1 cellular context compared by ENCODE assay signal in the genomic region with DNA sequence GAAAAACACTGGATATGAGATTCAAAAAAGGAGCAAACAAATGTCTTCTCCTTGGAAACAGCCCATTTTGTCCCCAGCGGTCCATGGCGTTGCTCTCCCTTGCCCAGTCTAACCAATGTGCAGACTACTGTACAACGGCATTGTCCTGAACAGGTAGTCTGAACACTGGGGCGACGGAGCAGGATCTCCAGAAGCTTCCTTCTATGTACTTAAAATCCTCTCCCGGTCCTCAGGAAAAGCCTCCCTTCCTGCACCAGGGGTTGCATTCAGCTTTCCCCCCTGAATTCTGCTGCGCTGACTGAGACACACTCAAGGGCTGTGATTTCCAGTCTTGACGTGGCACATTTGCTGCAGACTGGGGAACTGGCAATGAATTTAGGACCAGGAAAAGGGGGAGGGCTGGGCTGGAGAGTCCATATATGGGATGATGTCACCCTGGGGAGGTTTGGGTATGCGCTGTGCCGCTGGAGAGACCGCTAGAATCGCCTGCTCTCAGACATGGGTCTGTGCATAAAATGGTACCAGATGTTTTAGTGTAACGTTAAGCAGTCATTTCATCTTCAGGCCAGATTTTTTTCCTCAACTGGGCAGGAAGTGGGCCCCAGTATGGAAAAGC.
TF ChIP-seq lines count a peak whose summit lies in the region.

No MANE protein-coding gene starts in this region.

TF ChIP-seq in SK-N-SH, 30 proteins besides CTCF, POLR2A, EP300 and RAD21 (continued from another document):
- 0 out of 2 replicates have a peak, but pooled peaks have one; percentile 25 for TF ChIP-seq SMC3 (IDR thresholded peaks at IDR 0.05; ENCODE audit: low read depth, low read length)
- TF ChIP-seq GATA2 (CRISPR knock-in tag; IDR thresholded peaks at IDR 0.05), result no peak
- no peak for TF ChIP-seq GABPA (IDR thresholded peaks at IDR 0.05; ENCODE audit: low read depth)
- TF ChIP-seq, protein P1, sequence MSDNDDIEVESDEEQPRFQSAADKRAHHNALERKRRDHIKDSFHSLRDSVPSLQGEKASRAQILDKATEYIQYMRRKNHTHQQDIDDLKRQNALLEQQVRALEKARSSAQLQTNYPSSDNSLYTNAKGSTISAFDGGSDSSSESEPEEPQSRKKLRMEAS (IDR thresholded peaks at IDR 0.05; ENCODE audit: low read depth), result peak; percentile 37; the same call in 1 of the 2 replicates
- TF ChIP-seq NFIC (IDR thresholded peaks at IDR 0.05; ENCODE audit: borderline replicate concordance), result peak; percentile 71
- TF ChIP-seq, protein P2, sequence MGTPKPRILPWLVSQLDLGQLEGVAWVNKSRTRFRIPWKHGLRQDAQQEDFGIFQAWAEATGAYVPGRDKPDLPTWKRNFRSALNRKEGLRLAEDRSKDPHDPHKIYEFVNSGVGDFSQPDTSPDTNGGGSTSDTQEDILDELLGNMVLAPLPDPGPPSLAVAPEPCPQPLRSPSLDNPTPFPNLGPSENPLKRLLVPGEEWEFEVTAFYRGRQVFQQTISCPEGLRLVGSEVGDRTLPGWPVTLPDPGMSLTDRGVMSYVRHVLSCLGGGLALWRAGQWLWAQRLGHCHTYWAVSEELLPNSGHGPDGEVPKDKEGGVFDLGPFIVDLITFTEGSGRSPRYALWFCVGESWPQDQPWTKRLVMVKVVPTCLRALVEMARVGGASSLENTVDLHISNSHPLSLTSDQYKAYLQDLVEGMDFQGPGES (IDR thresholded peaks at IDR 0.05; ENCODE audit: low read depth, low read length), result no peak
- TF ChIP-seq MXI1 (IDR thresholded peaks at IDR 0.05; ENCODE audit: low read depth, low read length), result 0 out of 2 replicates have a peak, but pooled peaks have one; percentile 39
- peak; percentile 79; the same call in 1 of the 2 replicates for TF ChIP-seq SIN3A (IDR thresholded peaks at IDR 0.05; ENCODE audit: borderline replicate concordance, low read depth, low read length)
- peak; percentile 56 for TF ChIP-seq CHD2 (IDR thresholded peaks at IDR 0.05; ENCODE audit: low read length, partially characterized antibody)
- TF ChIP-seq, protein P3, sequence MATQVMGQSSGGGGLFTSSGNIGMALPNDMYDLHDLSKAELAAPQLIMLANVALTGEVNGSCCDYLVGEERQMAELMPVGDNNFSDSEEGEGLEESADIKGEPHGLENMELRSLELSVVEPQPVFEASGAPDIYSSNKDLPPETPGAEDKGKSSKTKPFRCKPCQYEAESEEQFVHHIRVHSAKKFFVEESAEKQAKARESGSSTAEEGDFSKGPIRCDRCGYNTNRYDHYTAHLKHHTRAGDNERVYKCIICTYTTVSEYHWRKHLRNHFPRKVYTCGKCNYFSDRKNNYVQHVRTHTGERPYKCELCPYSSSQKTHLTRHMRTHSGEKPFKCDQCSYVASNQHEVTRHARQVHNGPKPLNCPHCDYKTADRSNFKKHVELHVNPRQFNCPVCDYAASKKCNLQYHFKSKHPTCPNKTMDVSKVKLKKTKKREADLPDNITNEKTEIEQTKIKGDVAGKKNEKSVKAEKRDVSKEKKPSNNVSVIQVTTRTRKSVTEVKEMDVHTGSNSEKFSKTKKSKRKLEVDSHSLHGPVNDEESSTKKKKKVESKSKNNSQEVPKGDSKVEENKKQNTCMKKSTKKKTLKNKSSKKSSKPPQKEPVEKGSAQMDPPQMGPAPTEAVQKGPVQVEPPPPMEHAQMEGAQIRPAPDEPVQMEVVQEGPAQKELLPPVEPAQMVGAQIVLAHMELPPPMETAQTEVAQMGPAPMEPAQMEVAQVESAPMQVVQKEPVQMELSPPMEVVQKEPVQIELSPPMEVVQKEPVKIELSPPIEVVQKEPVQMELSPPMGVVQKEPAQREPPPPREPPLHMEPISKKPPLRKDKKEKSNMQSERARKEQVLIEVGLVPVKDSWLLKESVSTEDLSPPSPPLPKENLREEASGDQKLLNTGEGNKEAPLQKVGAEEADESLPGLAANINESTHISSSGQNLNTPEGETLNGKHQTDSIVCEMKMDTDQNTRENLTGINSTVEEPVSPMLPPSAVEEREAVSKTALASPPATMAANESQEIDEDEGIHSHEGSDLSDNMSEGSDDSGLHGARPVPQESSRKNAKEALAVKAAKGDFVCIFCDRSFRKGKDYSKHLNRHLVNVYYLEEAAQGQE (IDR thresholded peaks at IDR 0.05; ENCODE audit: low read depth, low read length), result peak; percentile 5; the same call in 1 of the 2 replicates
- TF ChIP-seq EZH2phosphoT487 (IDR thresholded peaks at IDR 0.05; ENCODE audit: borderline replicate concordance, low read depth), result no peak
- peak; percentile 82; the same call in 1 of the 2 replicates for TF ChIP-seq RCOR1 (IDR thresholded peaks at IDR 0.05; ENCODE audit: low read length)
- TF ChIP-seq RXRA (IDR thresholded peaks at IDR 0.05; ENCODE audit: borderline replicate concordance, low read depth), result peak; percentile 40; the same call in 1 of the 2 replicates
- TF ChIP-seq, protein P4, sequence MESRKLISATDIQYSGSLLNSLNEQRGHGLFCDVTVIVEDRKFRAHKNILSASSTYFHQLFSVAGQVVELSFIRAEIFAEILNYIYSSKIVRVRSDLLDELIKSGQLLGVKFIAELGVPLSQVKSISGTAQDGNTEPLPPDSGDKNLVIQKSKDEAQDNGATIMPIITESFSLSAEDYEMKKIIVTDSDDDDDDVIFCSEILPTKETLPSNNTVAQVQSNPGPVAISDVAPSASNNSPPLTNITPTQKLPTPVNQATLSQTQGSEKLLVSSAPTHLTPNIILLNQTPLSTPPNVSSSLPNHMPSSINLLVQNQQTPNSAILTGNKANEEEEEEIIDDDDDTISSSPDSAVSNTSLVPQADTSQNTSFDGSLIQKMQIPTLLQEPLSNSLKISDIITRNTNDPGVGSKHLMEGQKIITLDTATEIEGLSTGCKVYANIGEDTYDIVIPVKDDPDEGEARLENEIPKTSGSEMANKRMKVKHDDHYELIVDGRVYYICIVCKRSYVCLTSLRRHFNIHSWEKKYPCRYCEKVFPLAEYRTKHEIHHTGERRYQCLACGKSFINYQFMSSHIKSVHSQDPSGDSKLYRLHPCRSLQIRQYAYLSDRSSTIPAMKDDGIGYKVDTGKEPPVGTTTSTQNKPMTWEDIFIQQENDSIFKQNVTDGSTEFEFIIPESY (IDR thresholded peaks at IDR 0.05; ENCODE audit: borderline replicate concordance, low read depth), result no peak
- TF ChIP-seq, protein P5, sequence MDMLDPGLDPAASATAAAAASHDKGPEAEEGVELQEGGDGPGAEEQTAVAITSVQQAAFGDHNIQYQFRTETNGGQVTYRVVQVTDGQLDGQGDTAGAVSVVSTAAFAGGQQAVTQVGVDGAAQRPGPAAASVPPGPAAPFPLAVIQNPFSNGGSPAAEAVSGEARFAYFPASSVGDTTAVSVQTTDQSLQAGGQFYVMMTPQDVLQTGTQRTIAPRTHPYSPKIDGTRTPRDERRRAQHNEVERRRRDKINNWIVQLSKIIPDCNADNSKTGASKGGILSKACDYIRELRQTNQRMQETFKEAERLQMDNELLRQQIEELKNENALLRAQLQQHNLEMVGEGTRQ (IDR thresholded peaks at IDR 0.05; ENCODE audit: borderline replicate concordance, low read depth, low read length), result no peak
- no peak for TF ChIP-seq NRF1 (IDR thresholded peaks at IDR 0.05; ENCODE audit: low read depth, low read length)
- peak; percentile 47; the same call in 1 of the 2 replicates for TF ChIP-seq JUND (IDR thresholded peaks at IDR 0.05)
- TF ChIP-seq TCF12 (IDR thresholded peaks at IDR 0.05), result peak; percentile 97
- 0 out of 2 replicates have a peak, but pooled peaks have one; percentile 22 for TF ChIP-seq TEAD4 (IDR thresholded peaks at IDR 0.05; ENCODE audit: borderline replicate concordance, insufficient read depth)
- TF ChIP-seq, protein P6, sequence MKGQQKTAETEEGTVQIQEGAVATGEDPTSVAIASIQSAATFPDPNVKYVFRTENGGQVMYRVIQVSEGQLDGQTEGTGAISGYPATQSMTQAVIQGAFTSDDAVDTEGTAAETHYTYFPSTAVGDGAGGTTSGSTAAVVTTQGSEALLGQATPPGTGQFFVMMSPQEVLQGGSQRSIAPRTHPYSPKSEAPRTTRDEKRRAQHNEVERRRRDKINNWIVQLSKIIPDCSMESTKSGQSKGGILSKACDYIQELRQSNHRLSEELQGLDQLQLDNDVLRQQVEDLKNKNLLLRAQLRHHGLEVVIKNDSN (IDR thresholded peaks at IDR 0.05; ENCODE audit: borderline replicate concordance, low read depth), result no peak
- TF ChIP-seq ELF1 (IDR thresholded peaks at IDR 0.05), result 0 out of 2 replicates have a peak, but pooled peaks have one; percentile 28
TF ChIP-seq in SK-N-SH: peak in this region for 18.
